18 cellular contexts compared by ENCODE assay signal in the genomic region with DNA sequence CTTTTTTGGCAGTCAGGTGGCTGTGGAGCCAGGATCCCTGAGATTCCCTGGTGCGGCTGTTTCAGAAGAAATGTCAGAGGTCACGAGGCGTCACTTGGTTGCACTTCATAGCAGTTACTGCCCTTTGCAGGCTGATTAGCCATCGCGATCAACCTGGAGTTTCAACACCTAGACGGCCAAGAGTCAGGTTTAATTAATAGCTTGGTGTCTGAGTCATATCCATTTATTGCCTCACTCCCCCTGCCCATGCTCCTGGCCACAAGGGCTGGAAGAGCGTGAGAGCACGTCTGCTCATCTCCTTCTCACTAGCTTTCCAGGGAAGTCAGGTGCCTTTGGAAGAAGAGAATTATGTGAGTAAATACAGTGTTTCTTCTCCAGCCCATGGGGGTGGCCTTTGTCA.
A peak's percentile ranks its signal among the peaks of the same experiment; 100 is the strongest.
DNase-seq lines count a peak whose midpoint lies in the region; ATAC-seq and TF ChIP-seq lines count a peak whose summit lies in the region.
"Had no signal": no experiment of that assay in that cellular context is flagged by ENCODE, and none has a peak within 500 bp of the region (broad histone marks: within the 10 kb centered on the region; RNA-seq: fewer than 3 reads in every experiment).

No MANE protein-coding gene starts in this region.

- H3K27me3 Mint-ChIP-seq in nephron progenitor cell (ENCODE audit: low read depth, poor library complexity) = no peaks in the 10 kb centered on the region

- DNase-seq in ACHN = peak; percentile 26
- peak; percentile 2 for DNase-seq in NCI-H226
- peak; percentile 25 for DNase-seq in glomerular visceral epithelial cell (ENCODE audit: extremely low spot score)
- DNase-seq in nephron progenitor cell = peak; percentile 30
- DNase-seq in iPS-NIHi11 (ENCODE audit: low spot score) = no peak
- no peak for DNase-seq in activated naive CD4-positive, alpha-beta T cell (lab: John Stamatoyannopoulos, UW)
- DNase-seq: H7, IMR-90, MV-4-11, NCI-H1694, NCI-H2081, NCI-H2171, NCI-H524 treated with DMSO at 0.1 percent for 48 hours, NCI-H82, Peyer's patch, Right ventricle myocardium superior had no signal

- peaks cover 23% of the 10 kb centered on the region for H3K9me3 Mint-ChIP-seq in nephron progenitor cell

- no peak for ATAC-seq in GM18870 (IDR thresholded peaks at IDR 0.05; ENCODE audit: unreplicated experiment)

- peak overlapping the region; percentile 46 for H3K27ac Mint-ChIP-seq in nephron progenitor cell
- H3K27ac Mint-ChIP-seq: CD14-positive monocyte had no signal

- no peak overlapping the region for H3K4me3 Mint-ChIP-seq in nephron progenitor cell
- H3K4me3 Mint-ChIP-seq: CD14-positive monocyte had no signal

- in situ Hi-C loops in ACHN (cut with HindIII; ENCODE audit: low pct_ligation_motif_present, low pct_unique_long_range_greater_than_20kb, low sequenced_read_pairs) = no loop called here

- H3K4me1 Mint-ChIP-seq in nephron progenitor cell = peaks cover 14% of the 10 kb centered on the region
- H3K4me1 Mint-ChIP-seq: CD14-positive monocyte had no signal

- no peak for TF ChIP-seq CTCF in nephron progenitor cell (IDR thresholded peaks at IDR 0.05)

- no peaks in the 10 kb centered on the region for H3K36me3 Mint-ChIP-seq in nephron progenitor cell (ENCODE audit: low read depth)
- H3K36me3 Mint-ChIP-seq: CD14-positive monocyte had no signal

Comparison
In these comparisons a context has a peak if more than half of its experiments do, and no peak if none do; other contexts are left out.
1. DNase-seq: peak in ACHN (single experiment), NCI-H226 (single experiment), glomerular visceral epithelial cell (single experiment) and nephron progenitor cell (single experiment); none in iPS-NIHi11 (single experiment) and activated naive CD4-positive, alpha-beta T cell (0 of 4).